ENCODE assay signal across 1 cellular context in genomic region chr22:22578702-22579424, GRCh38.
TF ChIP-seq lines count a peak whose summit lies in the region.

No MANE protein-coding gene starts in this region.

TF ChIP-seq in K562, 482 proteins besides CTCF, POLR2A, EP300 and RAD21 (continued from another document and continues in another):
- TF ChIP-seq ZBTB11 (CRISPR knock-in tag; IDR thresholded peaks at IDR 0.05) (peak in 1 of 3 experiments; percentile 29; a peak in 1 of 6 replicates), JUND (IDR thresholded peaks at IDR 0.05; ENCODE audit: borderline replicate concordance, low read depth, low read length) (peak; percentile 94), JUND (tag; IDR thresholded peaks at IDR 0.05; ENCODE audit: borderline replicate concordance, low read depth, low read length) (no peak), NCOA6 (IDR thresholded peaks at IDR 0.05) (no peak), RB1 (IDR thresholded peaks at IDR 0.05; ENCODE audit: low read depth) (no peak), ZNF668 (CRISPR knock-in tag; IDR thresholded peaks at IDR 0.05) (peak; percentile 39; the same call in 1 of the 2 replicates), KDM1A (IDR thresholded peaks at IDR 0.05) (peak; percentile 86 to 89), NBN (IDR thresholded peaks at IDR 0.05; ENCODE audit: low read depth) (no peak), GATAD2A (IDR thresholded peaks at IDR 0.05) (no peak), ZNF354B (CRISPR knock-in tag; IDR thresholded peaks at IDR 0.05) (no peak), TGIF2 (CRISPR knock-in tag; IDR thresholded peaks at IDR 0.05) (peak; percentile 56; the same call in 1 of the 2 replicates), ZBTB1 (CRISPR knock-in tag; IDR thresholded peaks at IDR 0.05; ENCODE audit: borderline replicate concordance, low read depth) (peak; percentile 53; the same call in 1 of the 2 replicates), ZNF551 (CRISPR knock-in tag; IDR thresholded peaks at IDR 0.05) (no peak), MED1 (CRISPR knock-in tag; IDR thresholded peaks at IDR 0.05; ENCODE audit: borderline replicate concordance) (0 out of 2 replicates have a peak, but pooled peaks have one; percentile 13), RAD51 (IDR thresholded peaks at IDR 0.05; ENCODE audit: borderline replicate concordance, low read depth) (no peak), XRCC4 (IDR thresholded peaks at IDR 0.05; ENCODE audit: extremely low read depth, insufficient read depth, insufficient read length) (no peak), SOX6 (IDR thresholded peaks at IDR 0.05) (no peak), ZNF384 (IDR thresholded peaks at IDR 0.05; ENCODE audit: low read depth, low read length) (no peak), ZNF449 (CRISPR knock-in tag; IDR thresholded peaks at IDR 0.05) (0 out of 2 replicates have a peak, but pooled peaks have one; percentile 33), RCOR1 (IDR thresholded peaks at IDR 0.05; ENCODE audit: borderline replicate concordance in 1 of 2, low read depth in 2 of 2, low read length in 2 of 2) (peak; percentile 74 to 98), MYC (IDR thresholded peaks at IDR 0.05; ENCODE audit: low read depth, low read length) (peak; percentile 76), MYC (CRISPR knock-in tag; IDR thresholded peaks at IDR 0.05; ENCODE audit: borderline replicate concordance, low read depth) (no peak), ZNF23 (CRISPR knock-in tag; IDR thresholded peaks at IDR 0.05) (no peak), TEAD2 (tag; IDR thresholded peaks at IDR 0.05) (no peak), POLR2G (IDR thresholded peaks at IDR 0.05; ENCODE audit: low read depth, low read length) (no peak), JUN (IDR thresholded peaks at IDR 0.05; ENCODE audit: borderline replicate concordance, low read depth, low read length) (peak; percentile 92), JUN (CRISPR knock-in tag; IDR thresholded peaks at IDR 0.05; ENCODE audit: borderline replicate concordance) (no peak), NR2C2 (CRISPR knock-in tag; IDR thresholded peaks at IDR 0.05) (peak; percentile 71; the same call in 1 of the 2 replicates), NR2C2 (tag; IDR thresholded peaks at IDR 0.05) (peak; percentile 69; the same call in 1 of the 2 replicates), ELF2 (CRISPR knock-in tag; IDR thresholded peaks at IDR 0.05) (0 out of 2 replicates have a peak, but pooled peaks have one; percentile 11), PHB (CRISPR knock-in tag; IDR thresholded peaks at IDR 0.05) (0 out of 2 replicates have a peak, but pooled peaks have one; percentile 29), SMAD4 (CRISPR knock-in tag; conservative IDR thresholded peaks at IDR 0.05) (peak; percentile 40; the same call in 1 of the 2 replicates), STAG1 (CRISPR knock-in tag; IDR thresholded peaks at IDR 0.05; ENCODE audit: borderline replicate concordance) (0 out of 2 replicates have a peak, but pooled peaks have one; percentile 24), BCLAF1 (IDR thresholded peaks at IDR 0.05; ENCODE audit: borderline replicate concordance in 1 of 2, control insufficient read depth in 1 of 2, low read depth in 2 of 2, low read length in 1 of 2) (no peak), SAFB (IDR thresholded peaks at IDR 0.05; ENCODE audit: borderline replicate concordance, low read depth, low read length) (no peak), SRSF3 (IDR thresholded peaks at IDR 0.05; ENCODE audit: insufficient read depth, low read length) (no peak), MAFF (IDR thresholded peaks at IDR 0.05; ENCODE audit: low read length) (peak; percentile 29; the same call in 1 of the 2 replicates), SP2 (IDR thresholded peaks at IDR 0.05; ENCODE audit: extremely low read depth, low read depth, low read length, poor library complexity, severe bottlenecking) (no peak), GATAD2B (IDR thresholded peaks at IDR 0.05; ENCODE audit: borderline replicate concordance) (no peak)
- TF ChIP-seq, protein P1, sequence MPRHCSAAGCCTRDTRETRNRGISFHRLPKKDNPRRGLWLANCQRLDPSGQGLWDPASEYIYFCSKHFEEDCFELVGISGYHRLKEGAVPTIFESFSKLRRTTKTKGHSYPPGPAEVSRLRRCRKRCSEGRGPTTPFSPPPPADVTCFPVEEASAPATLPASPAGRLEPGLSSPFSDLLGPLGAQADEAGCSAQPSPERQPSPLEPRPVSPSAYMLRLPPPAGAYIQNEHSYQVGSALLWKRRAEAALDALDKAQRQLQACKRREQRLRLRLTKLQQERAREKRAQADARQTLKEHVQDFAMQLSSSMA (CRISPR knock-in tag; IDR thresholded peaks at IDR 0.05), result no peak
- TF ChIP-seq, protein P2, sequence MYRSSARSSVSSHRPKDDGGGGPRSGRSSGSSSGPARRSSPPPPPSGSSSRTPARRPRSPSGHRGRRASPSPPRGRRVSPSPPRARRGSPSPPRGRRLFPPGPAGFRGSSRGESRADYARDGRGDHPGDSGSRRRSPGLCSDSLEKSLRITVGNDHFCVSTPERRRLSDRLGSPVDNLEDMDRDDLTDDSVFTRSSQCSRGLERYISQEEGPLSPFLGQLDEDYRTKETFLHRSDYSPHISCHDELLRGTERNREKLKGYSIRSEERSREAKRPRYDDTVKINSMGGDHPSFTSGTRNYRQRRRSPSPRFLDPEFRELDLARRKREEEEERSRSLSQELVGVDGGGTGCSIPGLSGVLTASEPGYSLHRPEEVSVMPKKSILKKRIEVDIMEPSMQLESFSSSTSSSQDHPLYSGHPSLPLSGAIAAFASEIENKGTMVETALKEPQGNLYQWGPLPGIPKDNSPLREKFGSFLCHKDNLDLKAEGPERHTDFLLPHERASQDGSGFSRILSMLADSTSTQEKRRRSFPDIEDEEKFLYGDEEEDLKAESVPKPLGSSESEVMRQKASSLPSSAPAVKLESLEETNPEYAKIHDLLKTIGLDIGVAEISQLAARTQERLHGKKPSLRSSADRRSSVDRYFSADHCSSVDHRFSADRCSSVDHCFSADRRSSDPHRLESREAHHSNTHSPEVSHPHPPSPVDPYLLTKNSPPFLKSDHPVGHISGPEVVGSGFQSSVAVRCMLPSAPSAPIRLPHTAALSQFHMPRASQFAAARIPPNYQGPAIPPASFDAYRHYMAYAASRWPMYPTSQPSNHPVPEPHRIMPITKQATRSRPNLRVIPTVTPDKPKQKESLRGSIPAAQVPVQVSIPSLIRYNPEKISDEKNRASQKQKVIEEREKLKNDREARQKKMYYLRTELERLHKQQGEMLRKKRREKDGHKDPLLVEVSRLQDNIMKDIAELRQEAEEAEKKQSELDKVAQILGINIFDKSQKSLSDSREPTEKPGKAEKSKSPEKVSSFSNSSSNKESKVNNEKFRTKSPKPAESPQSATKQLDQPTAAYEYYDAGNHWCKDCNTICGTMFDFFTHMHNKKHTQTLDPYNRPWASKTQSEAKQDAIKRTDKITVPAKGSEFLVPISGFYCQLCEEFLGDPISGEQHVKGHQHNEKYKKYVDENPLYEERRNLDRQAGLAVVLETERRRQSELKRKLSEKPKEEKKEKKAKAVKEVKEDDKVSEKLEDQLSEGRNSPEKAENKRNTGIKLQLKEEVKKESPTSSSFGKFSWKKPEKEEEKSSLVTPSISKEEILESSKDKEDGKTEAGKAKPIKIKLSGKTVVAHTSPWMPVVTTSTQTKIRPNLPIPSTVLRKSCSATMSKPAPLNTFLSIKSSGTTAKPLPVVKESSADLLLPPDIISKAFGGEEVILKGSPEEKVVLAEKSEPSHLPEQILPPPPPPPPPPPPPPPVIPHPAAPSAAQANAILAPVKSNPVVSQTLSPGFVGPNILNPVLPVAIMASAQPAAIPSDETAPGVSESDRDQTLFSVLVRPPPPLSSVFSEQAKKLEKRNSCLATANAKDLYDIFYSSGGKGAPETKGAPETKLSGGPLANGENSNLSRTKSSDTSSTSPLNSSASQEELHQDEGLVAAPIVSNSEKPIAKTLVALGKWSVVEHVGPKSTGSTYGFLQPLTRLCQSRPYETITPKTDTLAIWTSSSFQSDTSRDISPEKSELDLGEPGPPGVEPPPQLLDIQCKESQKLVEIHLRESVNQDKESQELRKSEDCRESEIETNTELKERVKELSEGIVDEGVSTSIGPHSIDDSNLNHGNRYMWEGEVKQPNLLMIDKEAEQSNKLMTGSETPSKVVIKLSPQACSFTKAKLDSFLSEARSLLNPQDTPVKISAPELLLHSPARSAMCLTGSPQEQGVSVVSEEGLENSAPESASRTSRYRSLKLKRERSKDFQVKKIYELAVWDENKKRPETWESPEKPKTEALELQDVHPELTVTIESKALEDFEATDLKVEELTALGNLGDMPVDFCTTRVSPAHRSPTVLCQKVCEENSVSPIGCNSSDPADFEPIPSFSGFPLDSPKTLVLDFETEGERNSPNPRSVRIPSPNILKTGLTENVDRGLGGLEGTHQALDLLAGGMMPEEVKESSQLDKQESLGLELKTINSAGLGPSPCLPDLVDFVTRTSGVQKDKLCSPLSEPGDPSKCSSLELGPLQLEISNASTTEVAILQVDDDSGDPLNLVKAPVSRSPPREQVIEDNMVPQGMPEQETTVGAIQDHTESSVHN (IDR thresholded peaks at IDR 0.05; ENCODE audit: borderline replicate concordance in 1 of 2, low read depth in 1 of 2), result no peak
- TF ChIP-seq, protein P3, sequence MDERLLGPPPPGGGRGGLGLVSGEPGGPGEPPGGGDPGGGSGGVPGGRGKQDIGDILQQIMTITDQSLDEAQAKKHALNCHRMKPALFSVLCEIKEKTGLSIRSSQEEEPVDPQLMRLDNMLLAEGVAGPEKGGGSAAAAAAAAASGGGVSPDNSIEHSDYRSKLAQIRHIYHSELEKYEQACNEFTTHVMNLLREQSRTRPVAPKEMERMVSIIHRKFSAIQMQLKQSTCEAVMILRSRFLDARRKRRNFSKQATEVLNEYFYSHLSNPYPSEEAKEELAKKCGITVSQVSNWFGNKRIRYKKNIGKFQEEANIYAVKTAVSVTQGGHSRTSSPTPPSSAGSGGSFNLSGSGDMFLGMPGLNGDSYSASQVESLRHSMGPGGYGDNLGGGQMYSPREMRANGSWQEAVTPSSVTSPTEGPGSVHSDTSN (CRISPR knock-in tag; IDR thresholded peaks at IDR 0.05; ENCODE audit: low read depth), result peak; percentile 13; the same call in 1 of the 2 replicates
- TF ChIP-seq, protein P3 (tag; conservative IDR thresholded peaks at IDR 0.05; ENCODE audit: low read depth), result no peak
- TF ChIP-seq, protein P4, sequence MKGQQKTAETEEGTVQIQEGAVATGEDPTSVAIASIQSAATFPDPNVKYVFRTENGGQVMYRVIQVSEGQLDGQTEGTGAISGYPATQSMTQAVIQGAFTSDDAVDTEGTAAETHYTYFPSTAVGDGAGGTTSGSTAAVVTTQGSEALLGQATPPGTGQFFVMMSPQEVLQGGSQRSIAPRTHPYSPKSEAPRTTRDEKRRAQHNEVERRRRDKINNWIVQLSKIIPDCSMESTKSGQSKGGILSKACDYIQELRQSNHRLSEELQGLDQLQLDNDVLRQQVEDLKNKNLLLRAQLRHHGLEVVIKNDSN (CRISPR knock-in tag; IDR thresholded peaks at IDR 0.05), result peak; percentile 60; the same call in 1 of the 2 replicates
